1 cellular context compared by ENCODE assay signal in the genomic region with DNA sequence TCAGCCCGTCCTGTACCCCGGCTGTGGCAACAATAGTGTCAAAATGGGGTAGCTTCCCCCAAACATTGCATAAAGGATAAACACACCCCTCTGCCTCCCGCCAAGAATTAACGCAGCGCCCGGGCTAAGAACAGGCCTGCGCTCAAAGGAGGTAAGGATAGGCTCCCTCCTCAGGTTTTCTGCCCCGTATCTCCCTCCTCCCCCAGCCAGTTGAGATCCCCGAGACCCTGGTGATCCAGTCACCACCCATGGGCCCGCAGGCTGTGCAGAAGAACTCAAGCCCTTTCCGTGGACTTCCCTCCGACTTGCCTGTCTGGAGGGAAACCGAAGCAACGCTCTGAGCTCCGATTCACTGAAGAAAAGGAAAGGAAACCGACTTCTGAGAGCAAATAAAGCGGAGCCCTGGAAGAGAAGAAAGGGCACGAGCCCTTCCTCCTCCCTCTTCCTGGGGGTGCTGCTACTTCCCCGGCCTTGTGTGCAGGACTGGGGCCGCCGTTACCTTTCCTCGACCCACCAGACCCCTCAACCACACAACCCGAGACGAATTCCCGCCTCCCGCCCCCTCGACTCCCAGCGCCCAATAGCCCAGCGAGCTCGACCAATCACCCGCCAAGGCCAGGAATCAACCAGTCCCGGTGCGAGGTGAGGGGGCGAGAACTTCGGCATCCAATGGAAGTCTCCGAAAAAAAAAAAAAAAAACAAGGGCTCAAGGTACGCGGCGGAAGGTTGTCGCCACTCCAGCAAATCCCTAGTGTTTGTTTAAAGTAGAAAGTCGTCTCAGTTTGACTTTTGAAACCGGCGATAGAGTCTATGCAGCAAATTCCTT.
TF ChIP-seq lines count a peak whose summit lies in the region.

Gene BRIP1 (minus strand): TSS at position 554 of the 826 bp plus-strand sequence. CDS start 1,989 bp downstream, outside the sequence.

TF ChIP-seq in WTC11, 78 proteins besides CTCF, POLR2A, EP300 and RAD21 (continued from another document and continues in another):
- TF ChIP-seq KAT7 (CRISPR knock-in tag; IDR thresholded peaks at IDR 0.05; ENCODE audit: borderline replicate concordance) (peak; percentile 68; the same call in 1 of the 2 replicates), NR3C1 (CRISPR knock-in tag; conservative IDR thresholded peaks at IDR 0.05; ENCODE audit: low read depth) (no peak), TEAD4 (CRISPR knock-in tag; IDR thresholded peaks at IDR 0.05) (no peak), ERG (CRISPR knock-in tag; IDR thresholded peaks at IDR 0.05) (no peak), GABPB1 (CRISPR knock-in tag; IDR thresholded peaks at IDR 0.05) (peak; percentile 37; the same call in 1 of the 2 replicates), CREB1 (CRISPR knock-in tag; IDR thresholded peaks at IDR 0.05) (no peak), GRHL2 (CRISPR knock-in tag; IDR thresholded peaks at IDR 0.05; ENCODE audit: insufficient replicate concordance, severe bottlenecking) (no peak), ATF3 (CRISPR knock-in tag; conservative IDR thresholded peaks at IDR 0.05) (no peak), USF2 (CRISPR knock-in tag; IDR thresholded peaks at IDR 0.05) (no peak), OVOL2 (CRISPR knock-in tag; IDR thresholded peaks at IDR 0.05; ENCODE audit: borderline replicate concordance) (no peak), SOX15 (CRISPR knock-in tag; IDR thresholded peaks at IDR 0.05) (no peak), FOXJ3 (CRISPR knock-in tag; IDR thresholded peaks at IDR 0.05; ENCODE audit: borderline replicate concordance) (no peak), ZBTB21 (CRISPR knock-in tag; IDR thresholded peaks at IDR 0.05; ENCODE audit: borderline replicate concordance) (0 out of 2 replicates have a peak, but pooled peaks have one; percentile 50), GTF2I (CRISPR knock-in tag; conservative IDR thresholded peaks at IDR 0.05) (no peak), ELF4 (CRISPR knock-in tag; IDR thresholded peaks at IDR 0.05; ENCODE audit: low read depth) (no peak), HMGXB4 (CRISPR knock-in tag; IDR thresholded peaks at IDR 0.05) (peak; percentile 69; the same call in 1 of the 2 replicates), ATF6 (CRISPR knock-in tag; IDR thresholded peaks at IDR 0.05) (no peak), NR2C2 (CRISPR knock-in tag; IDR thresholded peaks at IDR 0.05) (no peak), ZNF263 (CRISPR knock-in tag; IDR thresholded peaks at IDR 0.05; ENCODE audit: low read depth) (no peak), ARID4B (CRISPR knock-in tag; IDR thresholded peaks at IDR 0.05; ENCODE audit: borderline replicate concordance) (peak; percentile 66; the same call in 1 of the 2 replicates)
- TF ChIP-seq, protein P1, sequence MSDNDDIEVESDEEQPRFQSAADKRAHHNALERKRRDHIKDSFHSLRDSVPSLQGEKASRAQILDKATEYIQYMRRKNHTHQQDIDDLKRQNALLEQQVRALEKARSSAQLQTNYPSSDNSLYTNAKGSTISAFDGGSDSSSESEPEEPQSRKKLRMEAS (CRISPR knock-in tag; IDR thresholded peaks at IDR 0.05) = peak; percentile 71; the same call in 1 of the 2 replicates
- TF ChIP-seq, protein P2, sequence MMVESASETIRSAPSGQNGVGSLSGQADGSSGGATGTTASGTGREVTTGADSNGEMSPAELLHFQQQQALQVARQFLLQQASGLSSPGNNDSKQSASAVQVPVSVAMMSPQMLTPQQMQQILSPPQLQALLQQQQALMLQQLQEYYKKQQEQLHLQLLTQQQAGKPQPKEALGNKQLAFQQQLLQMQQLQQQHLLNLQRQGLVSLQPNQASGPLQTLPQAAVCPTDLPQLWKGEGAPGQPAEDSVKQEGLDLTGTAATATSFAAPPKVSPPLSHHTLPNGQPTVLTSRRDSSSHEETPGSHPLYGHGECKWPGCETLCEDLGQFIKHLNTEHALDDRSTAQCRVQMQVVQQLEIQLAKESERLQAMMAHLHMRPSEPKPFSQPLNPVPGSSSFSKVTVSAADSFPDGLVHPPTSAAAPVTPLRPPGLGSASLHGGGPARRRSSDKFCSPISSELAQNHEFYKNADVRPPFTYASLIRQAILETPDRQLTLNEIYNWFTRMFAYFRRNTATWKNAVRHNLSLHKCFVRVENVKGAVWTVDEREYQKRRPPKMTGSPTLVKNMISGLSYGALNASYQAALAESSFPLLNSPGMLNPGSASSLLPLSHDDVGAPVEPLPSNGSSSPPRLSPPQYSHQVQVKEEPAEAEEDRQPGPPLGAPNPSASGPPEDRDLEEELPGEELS (CRISPR knock-in tag; IDR thresholded peaks at IDR 0.05) = no peak
- TF ChIP-seq, protein P3, sequence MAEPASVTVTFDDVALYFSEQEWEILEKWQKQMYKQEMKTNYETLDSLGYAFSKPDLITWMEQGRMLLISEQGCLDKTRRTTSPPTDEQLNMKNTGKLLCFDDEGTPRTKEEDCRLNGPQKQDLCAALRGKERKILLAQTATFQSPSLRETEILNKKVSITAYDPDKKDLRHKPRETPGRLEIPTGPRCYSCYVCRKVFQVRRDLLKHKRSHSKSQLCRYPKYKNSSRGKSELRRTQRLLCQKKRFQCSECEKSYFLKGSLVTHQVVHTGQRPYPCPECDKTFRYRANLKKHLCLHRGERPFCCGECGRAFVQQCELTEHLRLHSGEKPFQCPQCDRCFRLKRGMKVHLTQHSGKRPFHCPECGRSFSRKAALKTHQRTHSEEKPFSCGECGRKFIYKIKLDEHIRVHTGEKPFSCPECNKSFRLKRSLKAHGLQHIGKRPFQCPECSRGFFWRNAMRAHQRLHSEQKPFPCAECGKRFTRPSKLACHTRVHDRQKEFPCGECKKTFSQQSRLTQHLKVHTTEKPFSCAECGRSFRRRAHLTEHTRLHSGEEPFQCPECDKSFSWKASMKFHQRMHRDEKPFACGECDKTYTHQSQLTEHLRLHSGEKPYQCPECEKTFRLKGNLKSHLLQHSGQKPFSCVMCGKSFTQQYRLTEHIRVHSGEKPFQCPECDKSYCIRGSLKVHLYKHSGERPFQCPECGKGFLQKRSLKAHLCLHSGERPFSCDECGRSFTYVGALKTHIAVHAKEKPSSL (CRISPR knock-in tag; conservative IDR thresholded peaks at IDR 0.05) = no peak
- TF ChIP-seq, protein P4, sequence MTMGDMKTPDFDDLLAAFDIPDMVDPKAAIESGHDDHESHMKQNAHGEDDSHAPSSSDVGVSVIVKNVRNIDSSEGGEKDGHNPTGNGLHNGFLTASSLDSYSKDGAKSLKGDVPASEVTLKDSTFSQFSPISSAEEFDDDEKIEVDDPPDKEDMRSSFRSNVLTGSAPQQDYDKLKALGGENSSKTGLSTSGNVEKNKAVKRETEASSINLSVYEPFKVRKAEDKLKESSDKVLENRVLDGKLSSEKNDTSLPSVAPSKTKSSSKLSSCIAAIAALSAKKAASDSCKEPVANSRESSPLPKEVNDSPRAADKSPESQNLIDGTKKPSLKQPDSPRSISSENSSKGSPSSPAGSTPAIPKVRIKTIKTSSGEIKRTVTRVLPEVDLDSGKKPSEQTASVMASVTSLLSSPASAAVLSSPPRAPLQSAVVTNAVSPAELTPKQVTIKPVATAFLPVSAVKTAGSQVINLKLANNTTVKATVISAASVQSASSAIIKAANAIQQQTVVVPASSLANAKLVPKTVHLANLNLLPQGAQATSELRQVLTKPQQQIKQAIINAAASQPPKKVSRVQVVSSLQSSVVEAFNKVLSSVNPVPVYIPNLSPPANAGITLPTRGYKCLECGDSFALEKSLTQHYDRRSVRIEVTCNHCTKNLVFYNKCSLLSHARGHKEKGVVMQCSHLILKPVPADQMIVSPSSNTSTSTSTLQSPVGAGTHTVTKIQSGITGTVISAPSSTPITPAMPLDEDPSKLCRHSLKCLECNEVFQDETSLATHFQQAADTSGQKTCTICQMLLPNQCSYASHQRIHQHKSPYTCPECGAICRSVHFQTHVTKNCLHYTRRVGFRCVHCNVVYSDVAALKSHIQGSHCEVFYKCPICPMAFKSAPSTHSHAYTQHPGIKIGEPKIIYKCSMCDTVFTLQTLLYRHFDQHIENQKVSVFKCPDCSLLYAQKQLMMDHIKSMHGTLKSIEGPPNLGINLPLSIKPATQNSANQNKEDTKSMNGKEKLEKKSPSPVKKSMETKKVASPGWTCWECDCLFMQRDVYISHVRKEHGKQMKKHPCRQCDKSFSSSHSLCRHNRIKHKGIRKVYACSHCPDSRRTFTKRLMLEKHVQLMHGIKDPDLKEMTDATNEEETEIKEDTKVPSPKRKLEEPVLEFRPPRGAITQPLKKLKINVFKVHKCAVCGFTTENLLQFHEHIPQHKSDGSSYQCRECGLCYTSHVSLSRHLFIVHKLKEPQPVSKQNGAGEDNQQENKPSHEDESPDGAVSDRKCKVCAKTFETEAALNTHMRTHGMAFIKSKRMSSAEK (CRISPR knock-in tag; IDR thresholded peaks at IDR 0.05; ENCODE audit: borderline replicate concordance) = no peak
- TF ChIP-seq, protein P5, sequence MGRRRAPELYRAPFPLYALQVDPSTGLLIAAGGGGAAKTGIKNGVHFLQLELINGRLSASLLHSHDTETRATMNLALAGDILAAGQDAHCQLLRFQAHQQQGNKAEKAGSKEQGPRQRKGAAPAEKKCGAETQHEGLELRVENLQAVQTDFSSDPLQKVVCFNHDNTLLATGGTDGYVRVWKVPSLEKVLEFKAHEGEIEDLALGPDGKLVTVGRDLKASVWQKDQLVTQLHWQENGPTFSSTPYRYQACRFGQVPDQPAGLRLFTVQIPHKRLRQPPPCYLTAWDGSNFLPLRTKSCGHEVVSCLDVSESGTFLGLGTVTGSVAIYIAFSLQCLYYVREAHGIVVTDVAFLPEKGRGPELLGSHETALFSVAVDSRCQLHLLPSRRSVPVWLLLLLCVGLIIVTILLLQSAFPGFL (CRISPR knock-in tag; IDR thresholded peaks at IDR 0.05; ENCODE audit: borderline replicate concordance) = no peak
